ENCODE assay signal across 7 cellular contexts in the genomic region with DNA sequence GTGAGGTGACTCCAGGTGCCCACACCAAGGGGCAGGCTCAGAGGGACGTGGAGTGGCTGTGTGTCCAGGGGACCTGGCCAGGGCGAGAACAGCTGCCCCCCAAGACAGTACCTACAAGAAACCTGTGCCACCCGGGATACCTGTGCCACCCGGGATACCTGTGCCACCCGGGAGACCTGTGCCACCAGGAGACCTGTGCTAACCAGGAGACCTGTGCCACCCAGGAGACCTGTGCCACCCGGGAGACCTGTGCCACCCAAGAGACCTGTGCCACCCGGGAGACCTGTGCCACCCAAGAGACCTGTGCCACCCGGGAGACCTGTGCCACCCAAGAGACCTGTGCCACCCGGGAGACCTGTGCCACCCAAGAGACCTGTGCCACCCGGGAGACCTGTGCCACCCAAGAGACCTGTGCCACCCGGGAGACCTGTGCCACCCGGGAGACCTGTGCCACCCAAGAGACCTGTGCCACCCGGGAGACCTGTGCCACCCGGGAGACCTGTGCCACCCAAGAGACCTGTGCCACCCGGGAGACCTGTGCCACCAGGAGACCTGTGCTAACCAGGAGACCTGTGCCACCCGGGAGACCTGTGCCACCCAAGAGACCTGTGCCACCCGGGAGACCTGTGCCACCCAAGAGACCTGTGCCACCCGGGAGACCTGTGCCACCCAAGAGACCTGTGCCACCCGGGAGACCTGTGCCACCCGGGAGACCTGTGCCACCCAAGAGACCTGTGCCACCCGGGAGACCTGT. TPM values are rescaled to one million over a fixed set of nuclear protein-coding genes. Genes with fewer than 3 reads are reported as not detected.
"Had no signal": no experiment of that assay in that cellular context is flagged by ENCODE, and none has a peak within 500 bp of the region (broad histone marks: within the 10 kb centered on the region; RNA-seq: fewer than 3 reads in every experiment).

No MANE protein-coding gene starts in this region.

RNA-seq across cellular contexts. Expression of gene FOXL3, which starts 47.0 kb away (rescaled TPM):
- total RNA-seq: GM23248, GM23338, H1, H4, H7, H9, HFFc6 had no signal
- polyA plus RNA-seq: GM23248, GM23338, H1 had no signal
